ENCODE assay signal across 17 cellular contexts in genomic region chr3:128319741-128320141, GRCh38.
A peak's percentile ranks its signal among the peaks of the same experiment; 100 is the strongest.
DNase-seq lines count a peak whose midpoint lies in the region; ATAC-seq lines count a peak whose summit lies in the region.
"Had no signal": no experiment of that assay in that cellular context is flagged by ENCODE, and none has a peak within 500 bp of the region (broad histone marks: within the 10 kb centered on the region; RNA-seq: fewer than 3 reads in every experiment).

No MANE protein-coding gene starts in this region.

- H3K4me1 Mint-ChIP-seq in naive thymus-derived CD8-positive, alpha-beta T cell = peaks cover 37 to 78% (median 63%) of the 10 kb centered on the region in 4 donors
- peaks cover 0 to 4% of the 10 kb centered on the region in 2 donors for H3K4me1 Mint-ChIP-seq in immature natural killer cell
- H3K4me1 Mint-ChIP-seq: IgD-negative memory B cell had no signal

- POLR2A ChIA-PET in naive thymus-derived CD8-positive, alpha-beta T cell (lab: Charles Lee) = interaction anchor here (1.3 to 8.7 kb wide), 3 partner anchors 8 to 44 kb away, joined by 3 to 87 read pairs (median 8); no protein-coding TSS in a partner anchor

- H3K4me3 Mint-ChIP-seq in naive thymus-derived CD8-positive, alpha-beta T cell = peak overlapping the region in 1 of 10 donors; percentile 33
- no peak overlapping the region for H3K4me3 Mint-ChIP-seq in immature natural killer cell
- H3K4me3 Mint-ChIP-seq: activated CD4-positive, alpha-beta memory T cell treated with anti-CD3 and anti-CD28 coated beads for 36 hours; IgD-negative memory B cell had no signal

- peak overlapping the region; percentile 29 to 98 (median 88) for H3K27ac Mint-ChIP-seq in naive thymus-derived CD8-positive, alpha-beta T cell
- no peak overlapping the region for H3K27ac Mint-ChIP-seq in immature natural killer cell
- H3K27ac Mint-ChIP-seq: activated CD4-positive, alpha-beta memory T cell treated with anti-CD3 and anti-CD28 coated beads for 36 hours; IgD-negative memory B cell had no signal

- ATAC-seq in naive thymus-derived CD8-positive, alpha-beta T cell = no peak
- ATAC-seq in HG03045 (IDR thresholded peaks at IDR 0.05; ENCODE audit: unreplicated experiment) = no peak
- ATAC-seq: left lung, upper lobe of right lung had no signal

- H3K36me3 Mint-ChIP-seq in naive thymus-derived CD8-positive, alpha-beta T cell = peaks cover 0 to 9% (median 3%) of the 10 kb centered on the region in 3 donors
- H3K36me3 Mint-ChIP-seq in immature natural killer cell = peaks cover 0 to 9% (median 0%) of the 10 kb centered on the region in 3 donors
- H3K36me3 Mint-ChIP-seq: activated CD4-positive, alpha-beta memory T cell treated with anti-CD3 and anti-CD28 coated beads for 36 hours had no signal

- peak; percentile 76 for DNase-seq in COLO668 (lab: John Stamatoyannopoulos, UW; ENCODE audit: unreplicated experiment)
- peak; percentile 66 for DNase-seq in DMS53 treated with DMSO at 0.1 percent for 48 hours (lab: John Stamatoyannopoulos, UW; ENCODE audit: unreplicated experiment)
- DNase-seq in NCI-H774 (lab: John Stamatoyannopoulos, UW) = peak; percentile 85
- peak in 1 of 10 donors; percentile 35 for DNase-seq in naive thymus-derived CD8-positive, alpha-beta T cell
- no peak for DNase-seq in immature natural killer cell
- DNase-seq in medulla oblongata (ENCODE audit: extremely low spot score) = no peak
- DNase-seq in COLO829 (ENCODE audit: low spot score) = no peak
- DNase-seq: activated CD4-positive, alpha-beta memory T cell treated with anti-CD3 and anti-CD28 coated beads for 36 hours; amygdala; hippocampal formation; NCI-H82; RPMI8226; stimulated activated naive CD4-positive, alpha-beta T cell; upper lobe of right lung had no signal

- no peaks in the 10 kb centered on the region for H3K27me3 Mint-ChIP-seq in naive thymus-derived CD8-positive, alpha-beta T cell
- no peaks in the 10 kb centered on the region for H3K27me3 Mint-ChIP-seq in immature natural killer cell (ENCODE audit: low read depth in 3 of 3)
- H3K27me3 Mint-ChIP-seq: activated CD4-positive, alpha-beta memory T cell treated with anti-CD3 and anti-CD28 coated beads for 36 hours; IgD-negative memory B cell had no signal

- H3K9me3 Mint-ChIP-seq in naive thymus-derived CD8-positive, alpha-beta T cell = no peaks in the 10 kb centered on the region
- H3K9me3 Mint-ChIP-seq in immature natural killer cell = no peaks in the 10 kb centered on the region
- H3K9me3 Mint-ChIP-seq: activated CD4-positive, alpha-beta memory T cell treated with anti-CD3 and anti-CD28 coated beads for 36 hours; IgD-negative memory B cell had no signal

Comparison
In these comparisons a context has a peak if more than half of its experiments do, and no peak if none do; other contexts are left out.
1. DNase-seq: peak in COLO668 (single experiment), DMS53 treated with DMSO at 0.1 percent for 48 hours (single experiment) and NCI-H774 (single experiment); none in immature natural killer cell (0 of 3), medulla oblongata (single experiment) and COLO829 (single experiment).
2. H3K27ac Mint-ChIP-seq: peak in naive thymus-derived CD8-positive, alpha-beta T cell (10 of 10); none in immature natural killer cell (0 of 6).